In genomic region chr15:81002004-81002253, GRCh38 we compare ENCODE assay signal across 8 cellular contexts. TPM values are rescaled to one million over a fixed set of nuclear protein-coding genes. Genes with fewer than 3 reads are reported as not detected.
DNase-seq lines count a peak whose midpoint lies in the region; ATAC-seq and TF ChIP-seq lines count a peak whose summit lies in the region.

No MANE protein-coding gene starts in this region.

- BruUV-seq in Calu3 (replicated peaks; lab: Mats Ljungman, UMichigan): no TSS peak

- peak overlapping the region; percentile 94 for H3K4me3 ChIP-seq in SK-N-MC
- peak overlapping the region; percentile 90 for H3K4me3 ChIP-seq in fibroblast of the aortic adventitia (ENCODE audit: low read depth, low read length)

- peaks cover 61% of the 10 kb centered on the region for H3K36me3 Mint-ChIP-seq in Calu3 (ENCODE audit: insufficient read depth, unreplicated experiment)
- H3K36me3 Mint-ChIP-seq in osteocyte (ENCODE audit: unreplicated experiment): peaks cover 7% of the 10 kb centered on the region

- H3K27me3 Mint-ChIP-seq in Calu3 (ENCODE audit: unreplicated experiment) (no peaks in the 10 kb centered on the region), osteocyte (ENCODE audit: unreplicated experiment) (no peaks in the 10 kb centered on the region)

- no peaks in the 10 kb centered on the region for H3K9me3 ChIP-seq in SK-N-MC (ENCODE audit: low read depth, low read length)

- TF ChIP-seq CTCF in Calu3 (IDR thresholded peaks at IDR 0.05; ENCODE audit: unreplicated experiment) (no peak), fibroblast of the aortic adventitia (IDR thresholded peaks at IDR 0.05; ENCODE audit: insufficient read depth, low read length) (no peak), osteocyte (IDR thresholded peaks at IDR 0.05) (no peak), GM13976 (IDR thresholded peaks at IDR 0.05; ENCODE audit: borderline replicate concordance, control extremely low read depth, extremely low read depth, insufficient read depth, missing control alignments) (no peak)

- H3K4me3 Mint-ChIP-seq in Calu3 (ENCODE audit: low read depth, unreplicated experiment) (peak overlapping the region; percentile 93), osteocyte (ENCODE audit: unreplicated experiment) (peak overlapping the region; percentile 75)

- DNase-seq in Calu3 (no peak), SK-N-MC (ENCODE audit: low read depth, low spot score) (no peak), fibroblast of the aortic adventitia (ENCODE audit: low read depth) (no peak), osteocyte (ENCODE audit: extremely low spot score, unreplicated experiment) (peak; percentile 83), NCI-H1092 (lab: John Stamatoyannopoulos, UW) (no peak), GM13976 (ENCODE audit: low spot score) (no peak)
- no peak for DNase-seq in central memory CD4-positive, alpha-beta T cell

- H3K27ac ChIP-seq in SK-N-MC: no peak overlapping the region

- in situ Hi-C loops in GM13976 (cut with MboI; ENCODE audit: low sequenced_read_pairs, unreplicated experiment): no loop called here

- H3K9me3 Mint-ChIP-seq in Calu3 (ENCODE audit: low read depth, unreplicated experiment) (no peaks in the 10 kb centered on the region), osteocyte (ENCODE audit: unreplicated experiment) (no peaks in the 10 kb centered on the region)

- H3K27ac Mint-ChIP-seq in Calu3 (ENCODE audit: unreplicated experiment) (peak overlapping the region; percentile 98), osteocyte (ENCODE audit: unreplicated experiment) (no peak overlapping the region)

- intact Hi-C loops in Calu3 (cut with micrococcal nuclease; ENCODE audit: unreplicated experiment): loop anchor here (5.0 kb wide), 1 partner anchor 265 kb away; no protein-coding TSS in a partner anchor

- CTCF ChIA-PET in Calu3 (lab: Charles Lee): interaction anchor here (0.7 to 1.5 kb wide), 2 partner anchors 12 to 265 kb away, joined by 3 to 6 read pairs; no protein-coding TSS in a partner anchor

- H3K4me1 Mint-ChIP-seq in Calu3 (ENCODE audit: low read depth, unreplicated experiment) (peaks cover 26% of the 10 kb centered on the region), osteocyte (ENCODE audit: unreplicated experiment) (peaks cover 30% of the 10 kb centered on the region)

- no peaks in the 10 kb centered on the region for H3K36me3 ChIP-seq in SK-N-MC (ENCODE audit: insufficient read depth, low read length)

- ATAC-seq in GM19455 (IDR thresholded peaks at IDR 0.05; ENCODE audit: unreplicated experiment): no peak

- peak overlapping the region; percentile 87 for H3K9ac ChIP-seq in SK-N-MC (ENCODE audit: insufficient read length)

RNA-seq across cellular contexts. Expression of gene TLNRD1, which starts 1.2 kb away (rescaled TPM):
- total RNA-seq in Calu3 (2022) (31.8 and 33.4 TPM in 2 replicates), fibroblast of the aortic adventitia (ENCODE audit: low replicate concordance) (9.3 and 10.5 TPM in 2 replicates), osteocyte (10.6 and 11.5 TPM in 2 replicates)

RNA-seq across cellular contexts. Expression of gene MESD, which starts 12.3 kb away (rescaled TPM):
- total RNA-seq in Calu3 (2022) (47.3 and 49.9 TPM in 2 replicates), fibroblast of the aortic adventitia (ENCODE audit: low replicate concordance) (18.9 and 25.8 TPM in 2 replicates), osteocyte (25.3 and 26.3 TPM in 2 replicates)
